Comparison of ENCODE assay signal across 23 cellular contexts in genomic region chr1:203200916-203201315, GRCh38. TPM values are rescaled to one million over a fixed set of nuclear protein-coding genes. Genes with fewer than 3 reads are reported as not detected.
DNase-seq lines count a peak whose midpoint lies in the region; ATAC-seq and TF ChIP-seq lines count a peak whose summit lies in the region.
"Had no signal": no experiment of that assay in that cellular context is flagged by ENCODE, and none has a peak within 500 bp of the region (broad histone marks: within the 10 kb centered on the region; RNA-seq: fewer than 3 reads in every experiment).

No MANE protein-coding gene starts in this region.

- no peaks in the 10 kb centered on the region for H3K9me3 ChIP-seq in T-helper 17 cell (ENCODE audit: control insufficient read depth, low read length, poor library complexity, severe bottlenecking)
- no peaks in the 10 kb centered on the region for H3K9me3 ChIP-seq in spleen

- peaks cover 2 to 6% (median 5%) of the 10 kb centered on the region in 3 donors for H3K27me3 Mint-ChIP-seq in CD14-positive monocyte (ENCODE audit: low read depth in 3 of 3)
- H3K27me3 Mint-ChIP-seq in T-helper 17 cell: peaks cover 51% of the 10 kb centered on the region
- peaks cover 19% of the 10 kb centered on the region for H3K27me3 Mint-ChIP-seq in activated CD4-positive, alpha-beta T cell treated with anti-CD3 and anti-CD28 coated beads, Interleukin-2, amount 10 ng/mL, durations not matched to agents 24 days and 14 days
- H3K27me3 Mint-ChIP-seq in activated T-helper 2 cell treated with anti-CD3 and anti-CD28 coated beads, Interferon-gamma antibody, Interleukin-2, Interleukin-4, amounts not matched to agents 10 μg/mL and 5 μg/mL and 100 μg/mL, durations not matched to agents 14 hours and 24 hours and 36 hours (ENCODE audit: low read depth): peaks cover 22% of the 10 kb centered on the region
- H3K27me3 Mint-ChIP-seq: activated CD8-positive, alpha-beta T cell treated with anti-CD3 and anti-CD28 coated beads for 36 hours had no signal

- TF ChIP-seq CTCF in CD14-positive monocyte (IDR thresholded peaks at IDR 0.05) (no peak), spleen (IDR thresholded peaks at IDR 0.05 in 8 of 11, conservative IDR thresholded peaks at IDR 0.05 in 3 of 11) (no peak)

- no peaks in the 10 kb centered on the region for H3K27me3 ChIP-seq in layer of hippocampus (ENCODE audit: control insufficient read depth, insufficient read depth, low read length)
- H3K27me3 ChIP-seq in spleen (replicated peaks in 1 of 7): peaks cover 0 to 11% (median 0%) of the 10 kb centered on the region in 7 donors
- H3K27me3 ChIP-seq: brain microvascular endothelial cell had no signal

- peaks cover 0 to 9% (median 3%) of the 10 kb centered on the region in 7 donors for H3K9me3 Mint-ChIP-seq in CD14-positive monocyte
- no peaks in the 10 kb centered on the region for H3K9me3 Mint-ChIP-seq in activated CD4-positive, alpha-beta T cell treated with anti-CD3 and anti-CD28 coated beads, Interleukin-2, amount 10 ng/mL, durations not matched to agents 24 days and 14 days
- H3K9me3 Mint-ChIP-seq in activated T-helper 2 cell treated with anti-CD3 and anti-CD28 coated beads, Interferon-gamma antibody, Interleukin-2, Interleukin-4, amounts not matched to agents 10 μg/mL and 5 μg/mL and 100 μg/mL, durations not matched to agents 14 hours and 24 hours and 36 hours: no peaks in the 10 kb centered on the region
- H3K9me3 Mint-ChIP-seq: activated CD8-positive, alpha-beta T cell treated with anti-CD3 and anti-CD28 coated beads for 36 hours; activated T-cell treated with anti-CD3 and anti-CD28 coated beads, Interleukin-2, amount 50 U/mL, for 4 hours; immature natural killer cell; stimulated activated effector memory CD8-positive, alpha-beta T cell treated with anti-CD3 and anti-CD28 coated beads, Interleukin-12 subunit alpha, Interleukin-12 subunit beta, amount 100 ng/mL, for 72 hours had no signal

- no peaks in the 10 kb centered on the region for H3K36me3 ChIP-seq in spleen
- H3K36me3 ChIP-seq: brain microvascular endothelial cell had no signal

- peaks cover 67% of the 10 kb centered on the region for H3K4me1 Mint-ChIP-seq in CD14-positive monocyte
- no peaks in the 10 kb centered on the region for H3K4me1 Mint-ChIP-seq in T-helper 17 cell
- H3K4me1 Mint-ChIP-seq in activated CD4-positive, alpha-beta T cell treated with anti-CD3 and anti-CD28 coated beads, Interleukin-2, amount 10 ng/mL, durations not matched to agents 24 days and 14 days: no peaks in the 10 kb centered on the region
- no peaks in the 10 kb centered on the region for H3K4me1 Mint-ChIP-seq in activated T-helper 2 cell treated with anti-CD3 and anti-CD28 coated beads, Interferon-gamma antibody, Interleukin-2, Interleukin-4, amounts not matched to agents 10 μg/mL and 5 μg/mL and 100 μg/mL, durations not matched to agents 14 hours and 24 hours and 36 hours (ENCODE audit: low read depth)
- H3K4me1 Mint-ChIP-seq: immature natural killer cell; stimulated activated effector memory CD8-positive, alpha-beta T cell treated with anti-CD3 and anti-CD28 coated beads, Interleukin-12 subunit alpha, Interleukin-12 subunit beta, amount 100 ng/mL, for 72 hours had no signal

- intact Hi-C loops in CD14-positive monocyte (cut with micrococcal nuclease): no loop called here
- intact Hi-C loops in spleen (cut with DNase I; ENCODE audit: low total_unique reads): no loop called here
- intact Hi-C loops in activated CD4-positive, alpha-beta T cell treated with anti-CD3 and anti-CD28 coated beads, Interleukin-2, amount 10 ng/mL, durations not matched to agents 24 days and 14 days (cut with micrococcal nuclease): no loop called here
- intact Hi-C loops in activated T-helper 2 cell treated with anti-CD3 and anti-CD28 coated beads, Interferon-gamma antibody, Interleukin-2, Interleukin-4, amounts not matched to agents 10 μg/mL and 5 μg/mL and 100 μg/mL, durations not matched to agents 14 hours and 24 hours and 36 hours (cut with micrococcal nuclease): no loop called here

- DNase-seq in CD14-positive monocyte (ENCODE audit: low spot score) (no peak), T-helper 17 cell (no peak), spleen (no peak), AG08396 (ENCODE audit: low spot score) (no peak)
- no peak for DNase-seq in activated CD4-positive, alpha-beta T cell treated with anti-CD3 and anti-CD28 coated beads, Interleukin-2, amount 10 ng/mL, durations not matched to agents 24 days and 14 days
- DNase-seq in activated T-helper 2 cell treated with anti-CD3 and anti-CD28 coated beads, Interferon-gamma antibody, Interleukin-2, Interleukin-4, amounts not matched to agents 10 μg/mL and 5 μg/mL and 100 μg/mL, durations not matched to agents 14 hours and 24 hours and 36 hours (ENCODE audit: low spot score): no peak
- DNase-seq: activated CD8-positive, alpha-beta T cell treated with anti-CD3 and anti-CD28 coated beads for 36 hours; activated T-cell treated with anti-CD3 and anti-CD28 coated beads, Interleukin-2, amount 50 U/mL, for 4 hours; brain microvascular endothelial cell; GOT3; immature natural killer cell; naive thymus-derived CD4-positive, alpha-beta T cell; NCI-H187; NCI-H446; RPMI8226 had no signal

- H3K36me3 Mint-ChIP-seq in CD14-positive monocyte: peaks cover 0 to 10% of the 10 kb centered on the region in 2 donors
- H3K36me3 Mint-ChIP-seq in T-helper 17 cell (ENCODE audit: low read depth): peaks cover 2% of the 10 kb centered on the region
- H3K36me3 Mint-ChIP-seq in activated CD4-positive, alpha-beta T cell treated with anti-CD3 and anti-CD28 coated beads, Interleukin-2, amount 10 ng/mL, durations not matched to agents 24 days and 14 days (ENCODE audit: low read depth): no peaks in the 10 kb centered on the region
- H3K36me3 Mint-ChIP-seq in activated T-helper 2 cell treated with anti-CD3 and anti-CD28 coated beads, Interferon-gamma antibody, Interleukin-2, Interleukin-4, amounts not matched to agents 10 μg/mL and 5 μg/mL and 100 μg/mL, durations not matched to agents 14 hours and 24 hours and 36 hours (ENCODE audit: low read depth): no peaks in the 10 kb centered on the region
- H3K36me3 Mint-ChIP-seq: activated naive CD8-positive, alpha-beta T cell; immature natural killer cell; naive thymus-derived CD4-positive, alpha-beta T cell; stimulated activated effector memory CD8-positive, alpha-beta T cell treated with anti-CD3 and anti-CD28 coated beads, Interleukin-12 subunit alpha, Interleukin-12 subunit beta, amount 100 ng/mL, for 72 hours had no signal

- peaks cover 0 to 38% (median 18%) of the 10 kb centered on the region in 6 donors for H3K4me1 ChIP-seq in spleen

- no peak for ATAC-seq in T-helper 17 cell
- no peak for ATAC-seq in GM19452 (IDR thresholded peaks at IDR 0.05; ENCODE audit: unreplicated experiment)
- ATAC-seq: activated CD8-positive, alpha-beta T cell treated with anti-CD3 and anti-CD28 coated beads for 36 hours; activated T-cell treated with anti-CD3 and anti-CD28 coated beads, Interleukin-2, amount 50 U/mL, for 4 hours; naive thymus-derived CD4-positive, alpha-beta T cell; stimulated activated effector memory CD8-positive, alpha-beta T cell treated with anti-CD3 and anti-CD28 coated beads, Interleukin-12 subunit alpha, Interleukin-12 subunit beta, amount 100 ng/mL, for 72 hours had no signal

- H3K4me3 ChIP-seq in spleen: no peak overlapping the region
- H3K4me3 ChIP-seq: lung had no signal

- H3K27ac ChIP-seq in layer of hippocampus (ENCODE audit: low read depth, low read length) (peak overlapping the region; percentile 42), spleen (peak overlapping the region in 5 of 8 donors; percentile 59 to 86 (median 74))
- H3K27ac ChIP-seq: brain microvascular endothelial cell had no signal

- 28 to 56% (median 42%) methylated on average over 1 of the region's 1 CpG for WGBS in spleen, 5 donors

- H3K4me3 Mint-ChIP-seq in CD14-positive monocyte (peak overlapping the region in 1 of 2 donors; percentile 57), T-helper 17 cell (no peak overlapping the region)
- no peak overlapping the region for H3K4me3 Mint-ChIP-seq in activated CD4-positive, alpha-beta T cell treated with anti-CD3 and anti-CD28 coated beads, Interleukin-2, amount 10 ng/mL, durations not matched to agents 24 days and 14 days
- no peak overlapping the region for H3K4me3 Mint-ChIP-seq in activated T-helper 2 cell treated with anti-CD3 and anti-CD28 coated beads, Interferon-gamma antibody, Interleukin-2, Interleukin-4, amounts not matched to agents 10 μg/mL and 5 μg/mL and 100 μg/mL, durations not matched to agents 14 hours and 24 hours and 36 hours (ENCODE audit: low read depth)
- H3K4me3 Mint-ChIP-seq: activated CD8-positive, alpha-beta T cell treated with anti-CD3 and anti-CD28 coated beads for 36 hours; activated naive CD8-positive, alpha-beta T cell; activated T-cell treated with anti-CD3 and anti-CD28 coated beads, Interleukin-2, amount 50 U/mL, for 4 hours; immature natural killer cell; naive thymus-derived CD4-positive, alpha-beta T cell; stimulated activated effector memory CD8-positive, alpha-beta T cell treated with anti-CD3 and anti-CD28 coated beads, Interleukin-12 subunit alpha, Interleukin-12 subunit beta, amount 100 ng/mL, for 72 hours had no signal

- peak overlapping the region in 6 of 7 donors; percentile 33 to 84 (median 57) for H3K27ac Mint-ChIP-seq in CD14-positive monocyte
- peak overlapping the region; percentile 34 for H3K27ac Mint-ChIP-seq in T-helper 17 cell
- no peak overlapping the region for H3K27ac Mint-ChIP-seq in activated CD4-positive, alpha-beta T cell treated with anti-CD3 and anti-CD28 coated beads, Interleukin-2, amount 10 ng/mL, durations not matched to agents 24 days and 14 days
- H3K27ac Mint-ChIP-seq in activated T-helper 2 cell treated with anti-CD3 and anti-CD28 coated beads, Interferon-gamma antibody, Interleukin-2, Interleukin-4, amounts not matched to agents 10 μg/mL and 5 μg/mL and 100 μg/mL, durations not matched to agents 14 hours and 24 hours and 36 hours: no peak overlapping the region
- H3K27ac Mint-ChIP-seq: activated CD8-positive, alpha-beta T cell treated with anti-CD3 and anti-CD28 coated beads for 36 hours; activated naive CD8-positive, alpha-beta T cell; immature natural killer cell; naive thymus-derived CD4-positive, alpha-beta T cell; progenitor cell of endocrine pancreas; stimulated activated effector memory CD8-positive, alpha-beta T cell treated with anti-CD3 and anti-CD28 coated beads, Interleukin-12 subunit alpha, Interleukin-12 subunit beta, amount 100 ng/mL, for 72 hours had no signal

- TF ChIP-seq POLR2A in spleen (IDR thresholded peaks at IDR 0.05): no peak

RNA-seq across cellular contexts. Expression of gene CHI3L1, which starts 14.4 kb away (rescaled TPM):
- polyA plus RNA-seq in CD14-positive monocyte: under 1 TPM; 0.37 to 0.43 TPM
- total RNA-seq in T-helper 17 cell: not detected
- total RNA-seq in spleen: 10 to 100 TPM in 4 of 7 donors, 1 to 10 TPM in 3; 7.1 to 41.2 (median 15.2) TPM
- 10 to 100 TPM in 2 of 3 donors, 1 to 10 TPM in 1; 2.7 to 40.8 (median 15.7) TPM for polyA plus RNA-seq in spleen
- not detected in 2 replicates for total RNA-seq in activated CD4-positive, alpha-beta T cell treated with anti-CD3 and anti-CD28 coated beads, Interleukin-2, amount 10 ng/mL, durations not matched to agents 24 days and 14 days
- not detected in 2 replicates for total RNA-seq in activated T-helper 2 cell treated with anti-CD3 and anti-CD28 coated beads, Interferon-gamma antibody, Interleukin-2, Interleukin-4, amounts not matched to agents 10 μg/mL and 5 μg/mL and 100 μg/mL, durations not matched to agents 14 hours and 24 hours and 36 hours
- total RNA-seq: activated CD8-positive, alpha-beta T cell treated with anti-CD3 and anti-CD28 coated beads for 36 hours; activated T-cell treated with anti-CD3 and anti-CD28 coated beads, Interleukin-2, amount 50 U/mL, for 4 hours; M059J; progenitor cell of endocrine pancreas had no signal
- polyA plus RNA-seq: immature natural killer cell; naive thymus-derived CD4-positive, alpha-beta T cell had no signal

RNA-seq across cellular contexts. Expression of gene MYBPH, which starts 25.3 kb away (rescaled TPM):
- under 1 TPM; 0.16 to 0.52 TPM for polyA plus RNA-seq in CD14-positive monocyte
- not detected for total RNA-seq in T-helper 17 cell
- 1 to 10 TPM in 1 of 7 donors, under 1 TPM in 3, not detected in 3; 0.32 to 2.7 (median 0.74) TPM for total RNA-seq in spleen
- under 1 TPM; 0.09 to 0.23 (median 0.22) TPM for polyA plus RNA-seq in spleen
- total RNA-seq in activated CD4-positive, alpha-beta T cell treated with anti-CD3 and anti-CD28 coated beads, Interleukin-2, amount 10 ng/mL, durations not matched to agents 24 days and 14 days: not detected in 2 replicates
- not detected in 2 replicates for total RNA-seq in activated T-helper 2 cell treated with anti-CD3 and anti-CD28 coated beads, Interferon-gamma antibody, Interleukin-2, Interleukin-4, amounts not matched to agents 10 μg/mL and 5 μg/mL and 100 μg/mL, durations not matched to agents 14 hours and 24 hours and 36 hours
- total RNA-seq: activated CD8-positive, alpha-beta T cell treated with anti-CD3 and anti-CD28 coated beads for 36 hours; activated T-cell treated with anti-CD3 and anti-CD28 coated beads, Interleukin-2, amount 50 U/mL, for 4 hours; esophagus mucosa; lung; M059J; naive thymus-derived CD4-positive, alpha-beta T cell; progenitor cell of endocrine pancreas had no signal
- polyA plus RNA-seq: immature natural killer cell; naive thymus-derived CD4-positive, alpha-beta T cell had no signal

RNA-seq across cellular contexts. Expression of gene CHIT1, which starts 28.6 kb away (rescaled TPM):
- under 1 TPM in 1 of 2 donors, not detected in 1; 0.51 TPM for polyA plus RNA-seq in CD14-positive monocyte
- 1 to 10 TPM in 1 of 2 donors, under 1 TPM in 1; 0.13 to 1.0 TPM for total RNA-seq in T-helper 17 cell
- total RNA-seq in spleen: 10 to 100 TPM in 2 of 7 donors, 1 to 10 TPM in 5; 2.2 to 31.0 (median 7.8) TPM
- 100 to 1,000 TPM in 1 of 3 donors, 1 to 10 TPM in 2; 2.0 to 165 (median 2.2) TPM for polyA plus RNA-seq in spleen
- total RNA-seq in activated CD4-positive, alpha-beta T cell treated with anti-CD3 and anti-CD28 coated beads, Interleukin-2, amount 10 ng/mL, durations not matched to agents 24 days and 14 days: 0.21 and 0.70 TPM in 2 replicates
- 0.09 and 0.34 TPM in 2 replicates for total RNA-seq in activated T-helper 2 cell treated with anti-CD3 and anti-CD28 coated beads, Interferon-gamma antibody, Interleukin-2, Interleukin-4, amounts not matched to agents 10 μg/mL and 5 μg/mL and 100 μg/mL, durations not matched to agents 14 hours and 24 hours and 36 hours
- total RNA-seq: M059J had no signal
- polyA plus RNA-seq: immature natural killer cell; naive thymus-derived CD4-positive, alpha-beta T cell had no signal

Comparison
In these comparisons a context has a peak if more than half of its experiments do, and no peak if none do; other contexts are left out.
1. H3K27ac Mint-ChIP-seq: peak in CD14-positive monocyte (6 of 7) and T-helper 17 cell (single experiment); none in activated CD4-positive, alpha-beta T cell treated with anti-CD3 and anti-CD28 coated beads, Interleukin-2, amount 10 ng/mL, durations not matched to agents 24 days and 14 days (single experiment) and activated T-helper 2 cell treated with anti-CD3 and anti-CD28 coated beads, Interferon-gamma antibody, Interleukin-2, Interleukin-4, amounts not matched to agents 10 μg/mL and 5 μg/mL and 100 μg/mL, durations not matched to agents 14 hours and 24 hours and 36 hours (single experiment).